In the genomic region with DNA sequence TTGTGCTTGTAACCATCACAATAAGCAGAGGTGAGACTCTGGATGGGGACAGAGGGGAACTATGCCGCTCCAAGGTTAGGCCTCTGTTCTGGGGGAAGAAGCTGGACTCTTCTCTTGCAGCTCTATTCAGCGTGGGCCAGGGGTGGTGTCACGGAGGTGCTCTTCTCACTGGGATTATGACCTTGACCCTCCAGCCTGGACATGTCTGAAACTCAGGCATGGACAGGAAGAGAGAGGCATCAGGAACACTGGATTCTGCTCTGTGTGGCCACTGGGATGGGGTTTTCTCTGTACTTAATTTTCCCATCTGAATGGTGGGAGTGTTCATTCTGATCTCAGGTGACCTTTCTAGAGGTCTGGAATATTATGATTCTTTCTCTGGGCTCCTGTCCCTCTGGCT, we compare ENCODE assay signal across 33 cellular contexts. TPM values are rescaled to one million over a fixed set of nuclear protein-coding genes. Genes with fewer than 3 reads are reported as not detected.
"Had no signal": no experiment of that assay in that cellular context is flagged by ENCODE, and none has a peak within 500 bp of the region (broad histone marks: within the 10 kb centered on the region; RNA-seq: fewer than 3 reads in every experiment).

No MANE protein-coding gene starts in this region.

- H3K27ac ChIP-seq: cardiac muscle cell, colonic mucosa, esophagus muscularis mucosa, foreskin keratinocyte, heart left ventricle, WERI-Rb-1 had no signal

- H3K27me3 ChIP-seq: cardiac muscle cell, colonic mucosa, esophagus muscularis mucosa, foreskin keratinocyte, gastrocnemius medialis, heart left ventricle had no signal

- H3K36me3 ChIP-seq: colonic mucosa had no signal

- H3K27me3 Mint-ChIP-seq: activated B cell treated with CpG ODN at 0.5 μM for 24 hours; activated CD8-positive, alpha-beta T cell treated with anti-CD3 and anti-CD28 coated beads for 36 hours; activated naive CD8-positive, alpha-beta T cell; activated T-helper 17 cell treated with anti-CD3 and anti-CD28 coated beads, Interleukin-2, amount 50 U/mL, for 72 hours; T-helper 17 cell had no signal

- ATAC-seq: activated CD4-positive, CD25-positive, alpha-beta regulatory T cell treated with anti-CD3 and anti-CD28 coated beads, Interleukin-2, amount 50 U/mL, for 24 hours; activated CD8-positive, alpha-beta T cell treated with anti-CD3 and anti-CD28 coated beads for 36 hours; activated T-cell treated with anti-CD3 and anti-CD28 coated beads, Interleukin-2, amount 50 U/mL, for 4 hours; activated T-helper 17 cell treated with anti-CD3 and anti-CD28 coated beads, Interleukin-2, amount 50 U/mL, for 72 hours; foreskin keratinocyte; gastrocnemius medialis; T-helper 17 cell had no signal

- H3K4me3 Mint-ChIP-seq: activated B cell treated with CpG ODN at 0.5 μM for 24 hours; activated CD8-positive, alpha-beta T cell treated with anti-CD3 and anti-CD28 coated beads for 36 hours; activated naive CD8-positive, alpha-beta T cell; activated T-cell treated with anti-CD3 and anti-CD28 coated beads, Interleukin-2, amount 50 U/mL, for 4 hours; activated T-helper 17 cell treated with anti-CD3 and anti-CD28 coated beads, Interleukin-2, amount 50 U/mL, for 72 hours; T-helper 2 cell treated with Interferon-gamma antibody and Interleukin-4, amounts not matched to agents 5 μg/mL and 100 μg/mL, for 36 hours had no signal

- H3K36me3 Mint-ChIP-seq: activated naive CD8-positive, alpha-beta T cell had no signal

- H3K27ac Mint-ChIP-seq: activated B cell treated with CpG ODN at 0.5 μM for 24 hours; activated CD8-positive, alpha-beta T cell treated with anti-CD3 and anti-CD28 coated beads for 36 hours; activated naive CD8-positive, alpha-beta T cell; activated T-helper 17 cell treated with anti-CD3 and anti-CD28 coated beads, Interleukin-2, amount 50 U/mL, for 72 hours; T-helper 17 cell; T-helper 2 cell treated with Interferon-gamma antibody and Interleukin-4, amounts not matched to agents 5 μg/mL and 100 μg/mL, for 36 hours had no signal

- H3K9me3 ChIP-seq: colonic mucosa, esophagus muscularis mucosa, gastrocnemius medialis, heart left ventricle had no signal

- H3K4me1 ChIP-seq: colonic mucosa, foreskin keratinocyte had no signal

- DNase-seq: activated B cell treated with CpG ODN at 0.5 μM for 24 hours; activated CD4-positive, alpha-beta T cell treated with anti-CD3 and anti-CD28 coated beads for 48 hours; activated CD4-positive, alpha-beta T cell treated with anti-CD3 and anti-CD28 coated beads, Interleukin-2, amount 50 U/mL, for 1 hour; activated CD4-positive, alpha-beta T cell treated with anti-CD3 and anti-CD28 coated beads, Interleukin-2, amount 50 U/mL, for 48 hours; activated CD8-positive, alpha-beta memory T cell treated with anti-CD3 and anti-CD28 coated beads for 24 hours; activated CD8-positive, alpha-beta T cell treated with anti-CD3 and anti-CD28 coated beads for 36 hours; activated effector memory CD4-positive, alpha-beta T cell treated with Interleukin-2 at 50 U/mL for 16 hours; activated gamma-delta T cell treated with Interleukin-2 at 50 U/mL for 16 hours; activated naive CD4-positive, alpha-beta T cell treated with anti-CD3 and anti-CD28 coated beads, Interleukin-2, amount 50 U/mL, for 16 hours; activated naive CD4-positive, alpha-beta T cell treated with Interleukin-2 at 50 U/mL for 16 hours; activated T-cell treated with anti-CD3 and anti-CD28 coated beads, Interleukin-2, amount 50 U/mL, for 4 hours; amniotic stem cell; anterior cingulate cortex; central memory CD4-positive, alpha-beta T cell; cerebellar nuclear complex; colonic mucosa; effector CD8-positive, alpha-beta T cell; erythroblast; foreskin keratinocyte; gastrocnemius medialis; glutamatergic neuron; T-helper 1 cell; T-helper 17 cell; T1000; WERI-Rb-1 had no signal

- H3K9me3 Mint-ChIP-seq: activated B cell treated with CpG ODN at 0.5 μM for 24 hours; activated CD8-positive, alpha-beta T cell treated with anti-CD3 and anti-CD28 coated beads for 36 hours; activated T-cell treated with anti-CD3 and anti-CD28 coated beads, Interleukin-2, amount 50 U/mL, for 4 hours; activated T-helper 17 cell treated with anti-CD3 and anti-CD28 coated beads, Interleukin-2, amount 50 U/mL, for 72 hours; T-helper 2 cell treated with Interferon-gamma antibody and Interleukin-4, amounts not matched to agents 5 μg/mL and 100 μg/mL, for 36 hours had no signal

- H3K4me3 ChIP-seq: cardiac muscle cell, colonic mucosa, esophagus muscularis mucosa, gastrocnemius medialis, heart left ventricle had no signal

- FAIRE-seq: astrocyte had no signal

RNA-seq across cellular contexts. Expression of gene TMEM145, which starts 19.9 kb away (rescaled TPM):
- total RNA-seq: activated B cell treated with CpG ODN at 0.5 μM for 24 hours; activated T-cell treated with anti-CD3 and anti-CD28 coated beads, Interleukin-2, amount 50 U/mL, for 4 hours; astrocyte; esophagus muscularis mucosa; foreskin keratinocyte; T-helper 17 cell had no signal

RNA-seq across cellular contexts. Expression of gene PRR19, which starts 31.1 kb away (rescaled TPM):
- total RNA-seq: gastrocnemius medialis had no signal

RNA-seq across cellular contexts. Expression of gene CNFN, which starts 57.1 kb away (rescaled TPM):
- total RNA-seq: activated CD8-positive, alpha-beta T cell treated with anti-CD3 and anti-CD28 coated beads for 36 hours; activated T-cell treated with anti-CD3 and anti-CD28 coated beads, Interleukin-2, amount 50 U/mL, for 4 hours; gastrocnemius medialis; T-helper 17 cell had no signal
